ENCODE assay signal across 2 cellular contexts in genomic region chr12:26880625-26881024, GRCh38.
TF ChIP-seq lines count a peak whose summit lies in the region.

No MANE protein-coding gene starts in this region.

TF ChIP-seq in HEK293, 187 proteins besides CTCF, POLR2A, EP300 and RAD21:
- no peak for TF ChIP-seq ZNF707 (tag by site-specific recombination; IDR thresholded peaks at IDR 0.05)
- TF ChIP-seq ZNF146 (tag by site-specific recombination; IDR thresholded peaks at IDR 0.05): peak; percentile 89
- TF ChIP-seq ZNF580 (tag by site-specific recombination; IDR thresholded peaks at IDR 0.05): peak; percentile 53; the same call in 1 of the 2 replicates
- 0 out of 2 replicates have a peak, but pooled peaks have one; percentile 43 for TF ChIP-seq ZNF280D (tag by site-specific recombination; IDR thresholded peaks at IDR 0.05)
- no peak for TF ChIP-seq ELK4 (IDR thresholded peaks at IDR 0.05; ENCODE audit: borderline replicate concordance, low read depth, low read length)

TF ChIP-seq in K562, 482 proteins besides CTCF, POLR2A, EP300 and RAD21:
- TF ChIP-seq HDAC8 (tag; IDR thresholded peaks at IDR 0.05) (no peak), ZNF146 (CRISPR knock-in tag; IDR thresholded peaks at IDR 0.05; ENCODE audit: unreplicated experiment) (peak; percentile 74), ZNF79 (CRISPR knock-in tag; IDR thresholded peaks at IDR 0.05; ENCODE audit: low read depth) (no peak), SMAD3 (CRISPR knock-in tag; conservative IDR thresholded peaks at IDR 0.05) (no peak)
